In the genomic region with DNA sequence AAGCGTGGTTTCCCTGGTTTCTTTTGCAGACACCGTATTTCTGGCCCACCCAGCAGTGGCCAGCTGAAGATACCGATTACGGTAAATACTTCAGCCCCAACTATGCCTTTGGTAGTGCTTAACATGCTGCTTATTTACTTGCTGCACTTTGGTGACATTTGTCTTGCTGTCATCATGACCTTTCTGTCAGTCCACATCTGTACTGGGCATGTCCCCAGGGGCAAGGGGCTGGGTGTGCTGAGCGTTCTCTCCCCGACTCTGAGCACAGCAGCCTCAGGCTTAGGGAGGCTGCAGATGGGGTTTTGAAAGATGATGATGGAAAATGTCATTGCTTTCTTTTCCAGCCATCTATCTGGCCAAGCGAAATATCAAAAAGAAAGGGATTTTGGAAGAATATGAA, we compare ENCODE assay signal across 26 cellular contexts. TPM values are rescaled to one million over a fixed set of nuclear protein-coding genes. Genes with fewer than 3 reads are reported as not detected.
DNase-seq lines count a peak whose midpoint lies in the region; ATAC-seq and FAIRE-seq lines count a peak whose summit lies in the region.
"Had no signal": no experiment of that assay in that cellular context is flagged by ENCODE, and none has a peak within 500 bp of the region (broad histone marks: within the 10 kb centered on the region; RNA-seq: fewer than 3 reads in every experiment).

No MANE protein-coding gene starts in this region.

- H3K4me3 ChIP-seq in BLaER1 (no peak overlapping the region), small intestine (ENCODE audit: low read depth in 1 of 2, low read length in 2 of 2) (no peak overlapping the region)
- H3K4me3 ChIP-seq: A549, GM12878 had no signal

- H3K27me3 Mint-ChIP-seq in stimulated activated naive B cell treated with anti-CD40 and anti-IgM and Interleukin-4, amounts not matched to agents 10 μg/mL and 1 μg/mL and 100 μg/mL, for 72 hours = no peaks in the 10 kb centered on the region
- H3K27me3 Mint-ChIP-seq: B cell; CD4-positive, alpha-beta memory T cell; CD4-positive, CD25-positive, alpha-beta regulatory T cell; CD8-positive, alpha-beta memory T cell had no signal

- H3K4me1 ChIP-seq in BLaER1 (peaks cover 71% of the 10 kb centered on the region), small intestine (ENCODE audit: control insufficient read depth in 2 of 2, insufficient read depth in 1 of 2, low read depth in 1 of 2, low read length in 1 of 2) (no peaks in the 10 kb centered on the region)

- FAIRE-seq in small intestine (lab: Jason Lieb, UNC) = no peak
- FAIRE-seq: A549, GM12878, GM12892, GM18507, GM19239 had no signal

- H3K4me1 Mint-ChIP-seq in stimulated activated effector memory CD8-positive, alpha-beta T cell treated with anti-CD3 and anti-CD28 coated beads, Interleukin-12 subunit alpha, Interleukin-12 subunit beta, amount 100 ng/mL, for 72 hours = peaks cover 16% of the 10 kb centered on the region
- H3K4me1 Mint-ChIP-seq in stimulated activated naive B cell treated with anti-CD40 and anti-IgM and Interleukin-4, amounts not matched to agents 10 μg/mL and 1 μg/mL and 100 μg/mL, for 72 hours = peaks cover 27 to 32% of the 10 kb centered on the region in 2 donors

- H3K27ac ChIP-seq in BLaER1 (no peak overlapping the region), small intestine (ENCODE audit: low read depth in 1 of 2, low read length in 1 of 2) (no peak overlapping the region)
- H3K27ac ChIP-seq: 22Rv1, A549 had no signal

- H3K9me3 ChIP-seq in BLaER1 (no peaks in the 10 kb centered on the region), small intestine (ENCODE audit: control insufficient read depth, low read depth) (no peaks in the 10 kb centered on the region)
- H3K9me3 ChIP-seq: A549 had no signal

- DNase-seq in stimulated activated effector memory CD8-positive, alpha-beta T cell treated with anti-CD3 and anti-CD28 coated beads, Interleukin-12 subunit alpha, Interleukin-12 subunit beta, amount 100 ng/mL, for 72 hours (ENCODE audit: low spot score in 2 of 2) = no peak
- DNase-seq in stimulated activated naive B cell treated with anti-CD40 and anti-IgM and Interleukin-4, amounts not matched to agents 10 μg/mL and 1 μg/mL and 100 μg/mL, for 72 hours = no peak
- DNase-seq in NCI-H526 treated with DMSO at 0.1 percent for 48 hours (lab: John Stamatoyannopoulos, UW) (no peak), small intestine (no peak)
- DNase-seq: AML-193; C1 segment of cervical spinal cord; CD4-positive, alpha-beta memory T cell; CD4-positive, CD25-positive, alpha-beta regulatory T cell; CD8-positive, alpha-beta memory T cell; COR-L47; DMS 273 treated with DMSO at 0.1 percent for 48 hours; DMS153; DMS53; DMS79; DND-41; EL; GDM1 had no signal

- peak overlapping the region; percentile 14 for H3K27ac Mint-ChIP-seq in stimulated activated effector memory CD8-positive, alpha-beta T cell treated with anti-CD3 and anti-CD28 coated beads, Interleukin-12 subunit alpha, Interleukin-12 subunit beta, amount 100 ng/mL, for 72 hours
- peak overlapping the region; percentile 73 for H3K27ac Mint-ChIP-seq in stimulated activated naive B cell treated with anti-CD40 and anti-IgM and Interleukin-4, amounts not matched to agents 10 μg/mL and 1 μg/mL and 100 μg/mL, for 72 hours
- H3K27ac Mint-ChIP-seq: B cell had no signal

- no peak for ATAC-seq in stimulated activated effector memory CD8-positive, alpha-beta T cell treated with anti-CD3 and anti-CD28 coated beads, Interleukin-12 subunit alpha, Interleukin-12 subunit beta, amount 100 ng/mL, for 72 hours
- ATAC-seq in stimulated activated naive B cell treated with anti-CD40 and anti-IgM and Interleukin-4, amounts not matched to agents 10 μg/mL and 1 μg/mL and 100 μg/mL, for 72 hours (replicated peaks) = peak; percentile 59 to 77
- ATAC-seq: A549, GM12878 had no signal

- H3K36me3 Mint-ChIP-seq in stimulated activated effector memory CD8-positive, alpha-beta T cell treated with anti-CD3 and anti-CD28 coated beads, Interleukin-12 subunit alpha, Interleukin-12 subunit beta, amount 100 ng/mL, for 72 hours = no peaks in the 10 kb centered on the region
- peaks cover 2 to 5% of the 10 kb centered on the region in 2 donors for H3K36me3 Mint-ChIP-seq in stimulated activated naive B cell treated with anti-CD40 and anti-IgM and Interleukin-4, amounts not matched to agents 10 μg/mL and 1 μg/mL and 100 μg/mL, for 72 hours
- H3K36me3 Mint-ChIP-seq: CD14-positive monocyte; CD4-positive, alpha-beta memory T cell; CD4-positive, CD25-positive, alpha-beta regulatory T cell had no signal

- no peaks in the 10 kb centered on the region for H3K27me3 ChIP-seq in BLaER1
- peaks cover 0 to 2% of the 10 kb centered on the region in 2 donors for H3K27me3 ChIP-seq in small intestine (ENCODE audit: control insufficient read depth in 2 of 2, insufficient read depth in 2 of 2, low read length in 2 of 2)

- no peak overlapping the region for H3K9ac ChIP-seq in BLaER1

- H3K4me2 ChIP-seq in BLaER1 = peak overlapping the region; percentile 26; the same call in 1 of the 2 replicates
- H3K4me2 ChIP-seq: A549 had no signal

- H4K20me1 ChIP-seq in BLaER1 = no peaks in the 10 kb centered on the region

- H3K36me3 ChIP-seq in BLaER1 = no peaks in the 10 kb centered on the region
- H3K36me3 ChIP-seq in small intestine (ENCODE audit: control insufficient read depth in 2 of 2, insufficient read depth in 2 of 2, low read length in 2 of 2) = no peaks in the 10 kb centered on the region

- WGBS in small intestine, 3 donors = 86 to 94% (median 89%) methylated on average over 7 of the region's 7 CpGs

- no peaks in the 10 kb centered on the region for H3K9me3 Mint-ChIP-seq in stimulated activated effector memory CD8-positive, alpha-beta T cell treated with anti-CD3 and anti-CD28 coated beads, Interleukin-12 subunit alpha, Interleukin-12 subunit beta, amount 100 ng/mL, for 72 hours
- no peaks in the 10 kb centered on the region for H3K9me3 Mint-ChIP-seq in stimulated activated naive B cell treated with anti-CD40 and anti-IgM and Interleukin-4, amounts not matched to agents 10 μg/mL and 1 μg/mL and 100 μg/mL, for 72 hours
- H3K9me3 Mint-ChIP-seq: CD14-positive monocyte; CD4-positive, alpha-beta memory T cell; CD8-positive, alpha-beta memory T cell had no signal

- no peak overlapping the region for H3K4me3 Mint-ChIP-seq in stimulated activated effector memory CD8-positive, alpha-beta T cell treated with anti-CD3 and anti-CD28 coated beads, Interleukin-12 subunit alpha, Interleukin-12 subunit beta, amount 100 ng/mL, for 72 hours
- peak overlapping the region in 1 of 2 donors; percentile 49 for H3K4me3 Mint-ChIP-seq in stimulated activated naive B cell treated with anti-CD40 and anti-IgM and Interleukin-4, amounts not matched to agents 10 μg/mL and 1 μg/mL and 100 μg/mL, for 72 hours
- H3K4me3 Mint-ChIP-seq: B cell; CD14-positive monocyte; CD4-positive, alpha-beta memory T cell; CD8-positive, alpha-beta memory T cell had no signal

RNA-seq across cellular contexts. Expression of gene RGS9, which starts 23.3 kb away (rescaled TPM):
- polyA plus RNA-seq in small intestine = 1 to 10 TPM; 2.4 to 4.7 (median 4.5) TPM
- polyA plus RNA-seq: CD14-positive monocyte had no signal
